Comparison of ENCODE assay signal across 12 cellular contexts in genomic region chr1:111565079-111565478, GRCh38. TPM values are rescaled to one million over a fixed set of nuclear protein-coding genes. Genes with fewer than 3 reads are reported as not detected.
A peak's percentile ranks its signal among the peaks of the same experiment; 100 is the strongest.
DNase-seq lines count a peak whose midpoint lies in the region; ATAC-seq and TF ChIP-seq lines count a peak whose summit lies in the region.
"Had no signal": no experiment of that assay in that cellular context is flagged by ENCODE, and none has a peak within 500 bp of the region (broad histone marks: within the 10 kb centered on the region; RNA-seq: fewer than 3 reads in every experiment).

No MANE protein-coding gene starts in this region.

- H3K36me3 Mint-ChIP-seq in GM23338 (ENCODE audit: low read depth) (no peaks in the 10 kb centered on the region), nephron progenitor cell (ENCODE audit: low read depth) (no peaks in the 10 kb centered on the region)
- H3K36me3 Mint-ChIP-seq in stimulated activated naive B cell treated with anti-CD40 and anti-IgM and Interleukin-4, amounts not matched to agents 10 μg/mL and 1 μg/mL and 100 μg/mL, for 72 hours: no peaks in the 10 kb centered on the region

- H3K27me3 Mint-ChIP-seq in GM23338 (ENCODE audit: insufficient read depth, low read depth, poor library complexity) (no peaks in the 10 kb centered on the region), nephron progenitor cell (ENCODE audit: low read depth, poor library complexity) (peaks cover 9% of the 10 kb centered on the region)
- no peaks in the 10 kb centered on the region for H3K27me3 Mint-ChIP-seq in stimulated activated naive B cell treated with anti-CD40 and anti-IgM and Interleukin-4, amounts not matched to agents 10 μg/mL and 1 μg/mL and 100 μg/mL, for 72 hours
- H3K27me3 Mint-ChIP-seq: stimulated activated naive CD8-positive, alpha-beta T cell treated with anti-CD3 and anti-CD28 coated beads, Interleukin-15, amount 100 ng/mL, for 72 hours had no signal

- H2BK15ac ChIP-seq in mesenchymal stem cell (ENCODE audit: low read depth, poor library complexity, severe bottlenecking): no peak overlapping the region

- H2AK5ac ChIP-seq in mesenchymal stem cell (ENCODE audit: low read length, severe bottlenecking): no peak overlapping the region

- H3K4me1 Mint-ChIP-seq in GM23338: no peaks in the 10 kb centered on the region
- peaks cover 10 to 17% of the 10 kb centered on the region in 2 donors for H3K4me1 Mint-ChIP-seq in stimulated activated naive B cell treated with anti-CD40 and anti-IgM and Interleukin-4, amounts not matched to agents 10 μg/mL and 1 μg/mL and 100 μg/mL, for 72 hours
- no peaks in the 10 kb centered on the region for H3K4me1 Mint-ChIP-seq in nephron progenitor cell

- H3K14ac ChIP-seq in mesenchymal stem cell (ENCODE audit: low read length in 2 of 2): no peak overlapping the region

- no peak overlapping the region for H3K23ac ChIP-seq in mesenchymal stem cell (ENCODE audit: low read length in 2 of 2)

- H3K4me3 Mint-ChIP-seq in GM23338 (no peak overlapping the region), nephron progenitor cell (no peak overlapping the region)
- H3K4me3 Mint-ChIP-seq in stimulated activated naive B cell treated with anti-CD40 and anti-IgM and Interleukin-4, amounts not matched to agents 10 μg/mL and 1 μg/mL and 100 μg/mL, for 72 hours: no peak overlapping the region
- H3K4me3 Mint-ChIP-seq: stimulated activated naive CD8-positive, alpha-beta T cell treated with anti-CD3 and anti-CD28 coated beads, Interleukin-15, amount 100 ng/mL, for 72 hours; T-helper 1 cell treated with Interleukin-12 subunit alpha and Interleukin-12 subunit beta and Interleukin-4 antibody, amounts not matched to agents 30 μg/mL and 1 μg/mL, for 36 hours had no signal

- no peak overlapping the region for H3K18ac ChIP-seq in mesenchymal stem cell (ENCODE audit: low read depth in 1 of 2, low read length in 2 of 2)

- TF ChIP-seq CTCF in dorsolateral prefrontal cortex (IDR thresholded peaks at IDR 0.05 in 54 of 56, conservative IDR thresholded peaks at IDR 0.05 in 2 of 56; ENCODE audit: low read depth in 1 of 56, partially characterized antibody in 56 of 56) (peak in 2 of 56 donors; percentile 11 to 23), GM23338 (conservative IDR thresholded peaks at IDR 0.05; ENCODE audit: low read depth in 2 of 2) (no peak), nephron progenitor cell (IDR thresholded peaks at IDR 0.05) (no peak)

- H3K4me2 ChIP-seq in mesenchymal stem cell (ENCODE audit: low read length, poor library complexity, severe bottlenecking): no peak overlapping the region
- no peak overlapping the region for H3K4me2 ChIP-seq in GM23338

- H3K4me3 ChIP-seq in ACC112 (ENCODE audit: low read depth, low read length) (no peak overlapping the region), MG63 (no peak overlapping the region), dorsolateral prefrontal cortex (no peak overlapping the region), mesenchymal stem cell (ENCODE audit: insufficient read depth in 1 of 2, low read depth in 1 of 2, low read length in 2 of 2) (no peak overlapping the region), GM23338 (no peak overlapping the region)
- H3K4me3 ChIP-seq: heart right ventricle had no signal

- no peak overlapping the region for H3K4ac ChIP-seq in mesenchymal stem cell (ENCODE audit: low read depth in 1 of 2, low read length in 2 of 2)

- ATAC-seq in GM23338: no peak
- ATAC-seq in stimulated activated naive B cell treated with anti-CD40 and anti-IgM and Interleukin-4, amounts not matched to agents 10 μg/mL and 1 μg/mL and 100 μg/mL, for 72 hours (replicated peaks): no peak
- ATAC-seq: stimulated activated naive CD8-positive, alpha-beta T cell treated with anti-CD3 and anti-CD28 coated beads, Interleukin-15, amount 100 ng/mL, for 72 hours had no signal

- intact Hi-C loops in dorsolateral prefrontal cortex (cut with DNase I): loop anchor here (2.0 to 5.0 kb wide), 3 partner anchors 30 to 53 kb away; partner anchors contain the start of gene RAP1A (in 1 of the 2)

- H3K79me2 ChIP-seq in ACC112 (ENCODE audit: control insufficient read depth, insufficient read depth, low read length, unreplicated experiment): no peaks in the 10 kb centered on the region
- H3K79me2 ChIP-seq in GM23338 (replicated peaks; ENCODE audit: insufficient read depth): no peaks in the 10 kb centered on the region

- H2AFZ ChIP-seq in ACC112 (ENCODE audit: low read length, unreplicated experiment) (no peak overlapping the region), mesenchymal stem cell (ENCODE audit: low read depth, low read length) (no peak overlapping the region), GM23338 (no peak overlapping the region)

- POLR2A ChIA-PET in HEK293T (lab: Yijun Ruan, JAX): no interaction called here

- peak overlapping the region in 1 of 2 experiments; percentile 55 for H2BK12ac ChIP-seq in mesenchymal stem cell (ENCODE audit: low read length in 2 of 2)

- no peaks in the 10 kb centered on the region for H4K20me1 ChIP-seq in GM23338 (replicated peaks; ENCODE audit: insufficient read depth)

- no peak overlapping the region for H2BK5ac ChIP-seq in mesenchymal stem cell (ENCODE audit: low read depth, low read length, poor library complexity, severe bottlenecking)

- no peaks in the 10 kb centered on the region for H3K9me3 ChIP-seq in MG63
- H3K9me3 ChIP-seq in mesenchymal stem cell (ENCODE audit: control insufficient read depth, low read length): no peaks in the 10 kb centered on the region
- H3K9me3 ChIP-seq: heart right ventricle had no signal

- no peak overlapping the region for H3K9ac ChIP-seq in mesenchymal stem cell (ENCODE audit: low read length)

- H3K9me3 Mint-ChIP-seq in GM23338 (no peaks in the 10 kb centered on the region), nephron progenitor cell (no peaks in the 10 kb centered on the region)
- peaks cover 0 to 2% of the 10 kb centered on the region in 2 donors for H3K9me3 Mint-ChIP-seq in stimulated activated naive B cell treated with anti-CD40 and anti-IgM and Interleukin-4, amounts not matched to agents 10 μg/mL and 1 μg/mL and 100 μg/mL, for 72 hours
- H3K9me3 Mint-ChIP-seq: stimulated activated naive CD8-positive, alpha-beta T cell treated with anti-CD3 and anti-CD28 coated beads, Interleukin-15, amount 100 ng/mL, for 72 hours; T-helper 1 cell treated with Interleukin-12 subunit alpha and Interleukin-12 subunit beta and Interleukin-4 antibody, amounts not matched to agents 30 μg/mL and 1 μg/mL, for 36 hours had no signal

- H3K27ac Mint-ChIP-seq in GM23338 (no peak overlapping the region), nephron progenitor cell (no peak overlapping the region)
- H3K27ac Mint-ChIP-seq in stimulated activated naive B cell treated with anti-CD40 and anti-IgM and Interleukin-4, amounts not matched to agents 10 μg/mL and 1 μg/mL and 100 μg/mL, for 72 hours: no peak overlapping the region
- H3K27ac Mint-ChIP-seq: T-helper 1 cell treated with Interleukin-12 subunit alpha and Interleukin-12 subunit beta and Interleukin-4 antibody, amounts not matched to agents 30 μg/mL and 1 μg/mL, for 36 hours had no signal

- 15% methylated on average over 1 of the region's 2 CpGs for WGBS in mesenchymal stem cell

- peak overlapping the region; percentile 46 for H3K27ac ChIP-seq in ACC112 (ENCODE audit: low read depth, low read length)
- H3K27ac ChIP-seq in dorsolateral prefrontal cortex: peak overlapping the region in 58 of 59 donors; percentile 2 to 93 (median 76)
- no peak overlapping the region for H3K27ac ChIP-seq in mesenchymal stem cell (ENCODE audit: low read length, poor library complexity, severe bottlenecking)
- no peak overlapping the region for H3K27ac ChIP-seq in GM23338 (ENCODE audit: low read depth)
- H3K27ac ChIP-seq: heart right ventricle had no signal

- H4K91ac ChIP-seq in mesenchymal stem cell (ENCODE audit: low read length): no peak overlapping the region

- H3K4me1 ChIP-seq in ACC112 (ENCODE audit: control insufficient read depth, insufficient read depth, low read length, unreplicated experiment) (peaks cover 22% of the 10 kb centered on the region), mesenchymal stem cell (ENCODE audit: control insufficient read depth, insufficient read depth, low read depth, low read length) (peaks cover 3% of the 10 kb centered on the region), GM23338 (ENCODE audit: insufficient read depth) (no peaks in the 10 kb centered on the region)

- H3K27me3 ChIP-seq in ACC112 (ENCODE audit: insufficient read depth, low read length) (no peaks in the 10 kb centered on the region), MG63 (no peaks in the 10 kb centered on the region), dorsolateral prefrontal cortex (no peaks in the 10 kb centered on the region), mesenchymal stem cell (ENCODE audit: control insufficient read depth in 1 of 2, insufficient read depth in 1 of 2, low read length in 2 of 2) (no peaks in the 10 kb centered on the region), GM23338 (ENCODE audit: insufficient read depth) (no peaks in the 10 kb centered on the region)
- H3K27me3 ChIP-seq: heart right ventricle had no signal

- no peaks in the 10 kb centered on the region for H3F3A ChIP-seq in GM23338 (replicated peaks; ENCODE audit: low read depth)

- H3K9me2 ChIP-seq in GM23338 (ENCODE audit: insufficient read depth): no peaks in the 10 kb centered on the region

- H3K36me3 ChIP-seq in ACC112 (ENCODE audit: insufficient read depth, low read length) (no peaks in the 10 kb centered on the region), MG63 (no peaks in the 10 kb centered on the region), mesenchymal stem cell (ENCODE audit: control insufficient read depth in 1 of 2, insufficient read depth in 2 of 2, low read depth in 1 of 2, low read length in 2 of 2) (no peaks in the 10 kb centered on the region), GM23338 (ENCODE audit: insufficient read depth) (no peaks in the 10 kb centered on the region)
- H3K36me3 ChIP-seq: heart right ventricle had no signal

- H4K8ac ChIP-seq in mesenchymal stem cell (ENCODE audit: low read length): no peak overlapping the region

- H3K79me1 ChIP-seq in mesenchymal stem cell (replicated peaks; ENCODE audit: low read length, poor library complexity, severe bottlenecking): no peaks in the 10 kb centered on the region

- CTCF ChIA-PET in HEK293T (lab: Yijun Ruan, JAX): no interaction called here

- DNase-seq in MG63 (peak; percentile 87), dorsolateral prefrontal cortex (peak in 7 of 10 donors; percentile 35 to 71 (median 50)), mesenchymal stem cell (peak; percentile 73), HEK293T (ENCODE audit: extremely low spot score) (no peak), GM23338 (ENCODE audit: low spot score) (no peak), nephron progenitor cell (no peak)
- no peak for DNase-seq in stimulated activated naive B cell treated with anti-CD40 and anti-IgM and Interleukin-4, amounts not matched to agents 10 μg/mL and 1 μg/mL and 100 μg/mL, for 72 hours
- DNase-seq: AML-193; heart right ventricle; stimulated activated naive CD8-positive, alpha-beta T cell treated with anti-CD3 and anti-CD28 coated beads, Interleukin-15, amount 100 ng/mL, for 72 hours had no signal

- H2BK120ac ChIP-seq in mesenchymal stem cell (ENCODE audit: low read depth, low read length): no peak overlapping the region

RNA-seq across cellular contexts. Expression of gene RAP1A, which starts 54.5 kb away (rescaled TPM):
- total RNA-seq in MG63 (2014; rRNA removed; shearing (Covaris generic); ENCODE audit: low replicate concordance): 20.6 and 35.6 TPM in 2 replicates
- total RNA-seq in dorsolateral prefrontal cortex: 10 to 100 TPM; 40.2 to 95.0 (median 58.6) TPM
- 84.9 TPM for polyA plus RNA-seq in mesenchymal stem cell (2013, experiment 1 of 2)
- polyA plus RNA-seq in mesenchymal stem cell (2013, experiment 2 of 2): 88.5 TPM
- total RNA-seq in GM23338 (2014; rRNA removed; shearing (Covaris generic)): 16.2 and 23.3 TPM in 2 replicates
- 23.0 and 28.1 TPM in 2 replicates for polyA plus RNA-seq in GM23338 (2016; fragmentation: Nextera tagmentation; extraction: Ambion mirVana)

Comparison
In these comparisons a context has a peak if more than half of its experiments do, and no peak if none do; other contexts are left out.
1. H3K27ac ChIP-seq: peak in ACC112 (single experiment) and dorsolateral prefrontal cortex (58 of 59); none in mesenchymal stem cell (single experiment) and GM23338 (single experiment).
2. DNase-seq: peak in MG63 (single experiment), dorsolateral prefrontal cortex (7 of 10) and mesenchymal stem cell (single experiment); none in HEK293T (single experiment), GM23338 (single experiment), stimulated activated naive B cell treated with anti-CD40 and anti-IgM and Interleukin-4, amounts not matched to agents 10 μg/mL and 1 μg/mL and 100 μg/mL, for 72 hours (single experiment) and nephron progenitor cell (single experiment).